In the genomic region with DNA sequence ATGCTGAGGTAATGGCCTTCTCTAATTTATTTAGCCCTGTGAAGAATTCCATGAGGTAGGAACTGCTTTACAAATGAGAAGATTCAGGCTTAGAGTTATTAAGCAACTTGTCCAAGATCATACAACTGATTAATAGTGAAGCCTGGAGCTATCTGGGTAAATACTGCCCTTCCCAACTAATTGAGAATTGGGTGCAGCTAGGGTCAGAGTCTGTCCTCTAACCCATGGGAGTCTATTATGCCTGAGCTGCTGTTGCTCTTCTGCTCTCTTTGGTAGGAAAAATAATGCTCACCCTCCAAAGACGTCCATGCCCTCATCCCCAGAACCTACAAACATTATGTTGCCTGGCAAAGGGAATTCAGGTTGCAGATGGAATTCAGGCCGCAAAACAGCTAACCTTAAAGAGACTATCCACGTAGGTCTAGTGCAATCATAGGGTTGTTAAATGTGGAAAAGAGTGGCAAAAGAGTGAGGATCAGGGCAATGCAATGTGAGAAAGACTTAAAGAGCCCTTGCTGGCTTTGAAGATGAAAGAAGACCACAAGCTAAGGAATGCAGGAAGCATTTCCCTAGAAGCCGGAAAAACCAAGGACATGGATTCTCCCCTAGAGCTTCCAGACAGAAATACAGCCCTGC, we compare ENCODE assay signal across 32 cellular contexts.
"Had no signal": no experiment of that assay in that cellular context is flagged by ENCODE, and none has a peak within 500 bp of the region (broad histone marks: within the 10 kb centered on the region; RNA-seq: fewer than 3 reads in every experiment).

No MANE protein-coding gene starts in this region.

- H3K27me3 Mint-ChIP-seq: natural killer cell treated with Interleukin-12 subunit alpha and Interleukin-12 subunit beta and Interleukin-15 and Interleukin-18, amount 100 ng/mL, for 72 hours; stimulated activated naive B cell treated with anti-CD40 and anti-IgM and Interleukin-4, amounts not matched to agents 10 μg/mL and 1 μg/mL and 100 μg/mL, for 72 hours had no signal

- H3K9me3 Mint-ChIP-seq: activated naive CD4-positive, alpha-beta T cell treated with anti-CD3 and anti-CD28 coated beads for 36 hours; activated naive CD8-positive, alpha-beta T cell treated with anti-CD3 and anti-CD28 coated beads, Interleukin-2, amount 10 ng/mL, durations not matched to agents 7 days and 5 days; activated T-helper 1 cell treated with anti-CD3 and anti-CD28 coated beads, Interleukin-12 subunit alpha, Interleukin-12 subunit beta, Interleukin-2, Interleukin-4 antibody, amounts not matched to agents 30 ng/mL and 10 ng/mL and 1 ng/mL, durations not matched to agents 14 hours and 24 hours and 36 hours; brain; immature natural killer cell; natural killer cell treated with Interleukin-12 subunit alpha and Interleukin-12 subunit beta and Interleukin-15 and Interleukin-18, amount 100 ng/mL, for 72 hours; stimulated activated naive B cell treated with anti-CD40 and anti-IgM and Interleukin-4, amounts not matched to agents 10 μg/mL and 1 μg/mL and 100 μg/mL, for 72 hours; T-helper 1 cell treated with Interleukin-12 subunit alpha and Interleukin-12 subunit beta and Interleukin-4 antibody, amounts not matched to agents 30 μg/mL and 1 μg/mL, for 36 hours had no signal

- H3K4me1 ChIP-seq: ascending aorta, gastrocnemius medialis, left lung, lower lobe of right lung had no signal

- H3K27ac ChIP-seq: ascending aorta, coronary artery, dorsolateral prefrontal cortex, gastrocnemius medialis, left lung, lower lobe of right lung, tibial nerve, VCaP had no signal

- H3K4me3 Mint-ChIP-seq: activated naive CD4-positive, alpha-beta T cell treated with anti-CD3 and anti-CD28 coated beads for 36 hours; activated naive CD8-positive, alpha-beta T cell treated with anti-CD3 and anti-CD28 coated beads, Interleukin-2, amount 10 ng/mL, durations not matched to agents 7 days and 5 days; activated T-helper 1 cell treated with anti-CD3 and anti-CD28 coated beads, Interleukin-12 subunit alpha, Interleukin-12 subunit beta, Interleukin-2, Interleukin-4 antibody, amounts not matched to agents 30 ng/mL and 10 ng/mL and 1 ng/mL, durations not matched to agents 14 hours and 24 hours and 36 hours; brain; immature natural killer cell; natural killer cell treated with Interleukin-12 subunit alpha and Interleukin-12 subunit beta and Interleukin-15 and Interleukin-18, amount 100 ng/mL, for 72 hours; stimulated activated naive B cell treated with anti-CD40 and anti-IgM and Interleukin-4, amounts not matched to agents 10 μg/mL and 1 μg/mL and 100 μg/mL, for 72 hours; T-helper 1 cell treated with Interleukin-12 subunit alpha and Interleukin-12 subunit beta and Interleukin-4 antibody, amounts not matched to agents 30 μg/mL and 1 μg/mL, for 36 hours had no signal

- H3K4me1 Mint-ChIP-seq: activated naive CD8-positive, alpha-beta T cell treated with anti-CD3 and anti-CD28 coated beads, Interleukin-2, amount 10 ng/mL, durations not matched to agents 7 days and 5 days; brain; immature natural killer cell; stimulated activated naive B cell treated with anti-CD40 and anti-IgM and Interleukin-4, amounts not matched to agents 10 μg/mL and 1 μg/mL and 100 μg/mL, for 72 hours had no signal

- H3K36me3 ChIP-seq: gastrocnemius medialis, tibial nerve had no signal

- H3K27ac Mint-ChIP-seq: activated naive CD4-positive, alpha-beta T cell treated with anti-CD3 and anti-CD28 coated beads for 36 hours; activated naive CD8-positive, alpha-beta T cell treated with anti-CD3 and anti-CD28 coated beads, Interleukin-2, amount 10 ng/mL, durations not matched to agents 7 days and 5 days; activated T-helper 1 cell treated with anti-CD3 and anti-CD28 coated beads, Interleukin-12 subunit alpha, Interleukin-12 subunit beta, Interleukin-2, Interleukin-4 antibody, amounts not matched to agents 30 ng/mL and 10 ng/mL and 1 ng/mL, durations not matched to agents 14 hours and 24 hours and 36 hours; brain; immature natural killer cell; natural killer cell treated with Interleukin-12 subunit alpha and Interleukin-12 subunit beta and Interleukin-15 and Interleukin-18, amount 100 ng/mL, for 72 hours; stimulated activated naive B cell treated with anti-CD40 and anti-IgM and Interleukin-4, amounts not matched to agents 10 μg/mL and 1 μg/mL and 100 μg/mL, for 72 hours; T-helper 1 cell treated with Interleukin-12 subunit alpha and Interleukin-12 subunit beta and Interleukin-4 antibody, amounts not matched to agents 30 μg/mL and 1 μg/mL, for 36 hours had no signal

- ATAC-seq: activated CD4-positive, CD25-positive, alpha-beta regulatory T cell treated with anti-CD3 and anti-CD28 coated beads, Interleukin-2, amount 50 U/mL, for 24 hours; gastrocnemius medialis; left lung; lower lobe of right lung; mucosa of descending colon; natural killer cell treated with Interleukin-12 subunit alpha and Interleukin-12 subunit beta and Interleukin-15 and Interleukin-18, amount 100 ng/mL, for 72 hours; sciatic nerve; stimulated activated naive B cell treated with anti-CD40 and anti-IgM and Interleukin-4, amounts not matched to agents 10 μg/mL and 1 μg/mL and 100 μg/mL, for 72 hours had no signal

- H3K4me3 ChIP-seq: ascending aorta, coronary artery, dorsolateral prefrontal cortex, gastrocnemius medialis, left lung, lower lobe of right lung, mucosa of descending colon, skin epidermis, tibial nerve had no signal

- H3K27me3 ChIP-seq: ascending aorta, gastrocnemius medialis, left lung, tibial nerve had no signal

- DNase-seq: activated CD4-positive, alpha-beta T cell treated with anti-CD3 and anti-CD28 coated beads for 48 hours; activated CD4-positive, alpha-beta T cell treated with anti-CD3 and anti-CD28 coated beads, Interleukin-2, amount 50 U/mL, for 48 hours; activated CD8-positive, alpha-beta memory T cell treated with anti-CD3 and anti-CD28 coated beads for 24 hours; activated effector memory CD4-positive, alpha-beta T cell treated with anti-CD3 and anti-CD28 coated beads, Interleukin-2, amount 50 U/mL, for 16 hours; activated naive CD4-positive, alpha-beta T cell treated with anti-CD3 and anti-CD28 coated beads for 36 hours; activated naive CD8-positive, alpha-beta T cell treated with anti-CD3 and anti-CD28 coated beads, Interleukin-2, amount 10 ng/mL, durations not matched to agents 7 days and 5 days; activated T-cell treated with anti-CD3 and anti-CD28 coated beads, Interleukin-2, amount 50 U/mL, for 1 hour; dorsolateral prefrontal cortex; effector memory CD4-positive, alpha-beta T cell; erythroblast; gastrocnemius medialis; hippocampal formation; immature natural killer cell; kidney glomerular epithelial cell; left lung; lower lobe of right lung; mesendoderm; mucosa of descending colon; stimulated activated CD4-positive, alpha-beta T cell treated with anti-CD3 and anti-CD28 coated beads, Interleukin-1b, Interleukin-23, amount 100 ng/mL, for 48 hours; stimulated activated naive B cell treated with anti-CD40 and anti-IgM and Interleukin-4, amounts not matched to agents 10 μg/mL and 1 μg/mL and 100 μg/mL, for 72 hours; T-helper 9 cell had no signal

- H3K36me3 Mint-ChIP-seq: activated naive CD8-positive, alpha-beta T cell treated with anti-CD3 and anti-CD28 coated beads, Interleukin-2, amount 10 ng/mL, durations not matched to agents 7 days and 5 days; brain; natural killer cell treated with Interleukin-12 subunit alpha and Interleukin-12 subunit beta and Interleukin-15 and Interleukin-18, amount 100 ng/mL, for 72 hours; stimulated activated naive B cell treated with anti-CD40 and anti-IgM and Interleukin-4, amounts not matched to agents 10 μg/mL and 1 μg/mL and 100 μg/mL, for 72 hours had no signal

- H3K9me3 ChIP-seq: ascending aorta, gastrocnemius medialis, left lung, lower lobe of right lung, mucosa of descending colon, tibial nerve had no signal
